ENCODE assay signal across 8 cellular contexts in the genomic region with DNA sequence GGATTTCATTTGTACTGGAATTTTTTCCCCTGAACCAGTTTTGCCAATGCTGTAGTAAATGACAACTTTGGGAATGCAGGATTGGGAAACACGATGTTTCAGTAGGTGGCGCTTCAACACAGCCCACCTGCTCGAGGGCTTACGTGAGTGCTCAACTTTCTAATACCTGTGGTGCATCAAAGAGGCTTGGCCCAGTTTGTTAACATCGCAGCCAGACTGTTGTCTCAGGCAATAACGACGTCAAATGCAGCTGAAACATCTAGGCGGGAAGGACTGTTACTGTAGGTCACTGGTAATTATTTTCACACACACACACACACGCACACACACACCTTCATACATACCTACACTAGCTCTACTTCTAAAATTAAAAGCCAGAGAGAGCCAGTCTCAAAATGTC.
DNase-seq lines count a peak whose midpoint lies in the region; ATAC-seq, FAIRE-seq and TF ChIP-seq lines count a peak whose summit lies in the region.

No MANE protein-coding gene starts in this region.

- DNase-seq in D721Med (ENCODE audit: insufficient read length, low spot score) (no peak), SK-N-MC (ENCODE audit: low read depth, low spot score) (peak; percentile 20), left ventricle myocardium inferior (no peak), ureter (ENCODE audit: low spot score) (peak; percentile 45), omental fat pad (ENCODE audit: low spot score) (no peak)
- DNase-seq in activated T-helper 2 cell treated with anti-CD3 and anti-CD28 coated beads, Interferon-gamma antibody, Interleukin-2, Interleukin-4, amounts not matched to agents 10 μg/mL and 5 μg/mL and 100 μg/mL, durations not matched to agents 14 hours and 24 hours and 36 hours (ENCODE audit: low spot score): no peak

- H3K9me3 Mint-ChIP-seq in activated T-helper 2 cell treated with anti-CD3 and anti-CD28 coated beads, Interferon-gamma antibody, Interleukin-2, Interleukin-4, amounts not matched to agents 10 μg/mL and 5 μg/mL and 100 μg/mL, durations not matched to agents 14 hours and 24 hours and 36 hours: no peaks in the 10 kb centered on the region

- peaks cover 4% of the 10 kb centered on the region for H3K27me3 ChIP-seq in left ventricle myocardium inferior (ENCODE audit: low read depth)

- H3K27me3 Mint-ChIP-seq in activated T-helper 2 cell treated with anti-CD3 and anti-CD28 coated beads, Interferon-gamma antibody, Interleukin-2, Interleukin-4, amounts not matched to agents 10 μg/mL and 5 μg/mL and 100 μg/mL, durations not matched to agents 14 hours and 24 hours and 36 hours (ENCODE audit: low read depth): no peaks in the 10 kb centered on the region

- H3K4me1 ChIP-seq in left ventricle myocardium inferior: no peaks in the 10 kb centered on the region

- no peak overlapping the region for H3K4me3 ChIP-seq in SK-N-MC
- no peak overlapping the region for H3K4me3 ChIP-seq in left ventricle myocardium inferior

- H3K36me3 ChIP-seq in SK-N-MC (ENCODE audit: insufficient read depth, low read length): no peaks in the 10 kb centered on the region
- H3K36me3 ChIP-seq in left ventricle myocardium inferior: no peaks in the 10 kb centered on the region

- no peak for FAIRE-seq in D721Med (lab: Jason Lieb, UNC)

- ATAC-seq in omental fat pad (ENCODE audit: low FRiP score) (no peak), HG03342 (IDR thresholded peaks at IDR 0.05; ENCODE audit: unreplicated experiment) (no peak)

- no peaks in the 10 kb centered on the region for H3K4me1 Mint-ChIP-seq in activated T-helper 2 cell treated with anti-CD3 and anti-CD28 coated beads, Interferon-gamma antibody, Interleukin-2, Interleukin-4, amounts not matched to agents 10 μg/mL and 5 μg/mL and 100 μg/mL, durations not matched to agents 14 hours and 24 hours and 36 hours (ENCODE audit: low read depth)

- intact Hi-C loops in left ventricle myocardium inferior (cut with micrococcal nuclease): loop anchor here (10.0 kb wide), 1 partner anchor 164 kb away; no protein-coding TSS in a partner anchor
- intact Hi-C loops in activated T-helper 2 cell treated with anti-CD3 and anti-CD28 coated beads, Interferon-gamma antibody, Interleukin-2, Interleukin-4, amounts not matched to agents 10 μg/mL and 5 μg/mL and 100 μg/mL, durations not matched to agents 14 hours and 24 hours and 36 hours (cut with micrococcal nuclease): no loop called here

- H3K9ac ChIP-seq in SK-N-MC (ENCODE audit: insufficient read length): no peak overlapping the region

- H3K9me3 ChIP-seq in SK-N-MC (ENCODE audit: low read depth, low read length) (no peaks in the 10 kb centered on the region), left ventricle myocardium inferior (replicated peaks) (no peaks in the 10 kb centered on the region)

- H3K27ac ChIP-seq in SK-N-MC: no peak overlapping the region
- H3K27ac ChIP-seq in left ventricle myocardium inferior (replicated peaks): no peak overlapping the region

- H3K36me3 Mint-ChIP-seq in activated T-helper 2 cell treated with anti-CD3 and anti-CD28 coated beads, Interferon-gamma antibody, Interleukin-2, Interleukin-4, amounts not matched to agents 10 μg/mL and 5 μg/mL and 100 μg/mL, durations not matched to agents 14 hours and 24 hours and 36 hours (ENCODE audit: low read depth): no peaks in the 10 kb centered on the region

- no peak overlapping the region for H3K27ac Mint-ChIP-seq in activated T-helper 2 cell treated with anti-CD3 and anti-CD28 coated beads, Interferon-gamma antibody, Interleukin-2, Interleukin-4, amounts not matched to agents 10 μg/mL and 5 μg/mL and 100 μg/mL, durations not matched to agents 14 hours and 24 hours and 36 hours

- no peak overlapping the region for H3K4me3 Mint-ChIP-seq in activated T-helper 2 cell treated with anti-CD3 and anti-CD28 coated beads, Interferon-gamma antibody, Interleukin-2, Interleukin-4, amounts not matched to agents 10 μg/mL and 5 μg/mL and 100 μg/mL, durations not matched to agents 14 hours and 24 hours and 36 hours (ENCODE audit: low read depth)

- TF ChIP-seq CTCF in D721Med (IDR thresholded peaks at IDR 0.05; ENCODE audit: insufficient read depth, missing control alignments) (peak; percentile 85), LNCAP (IDR thresholded peaks at IDR 0.05) (peak; percentile 71), left ventricle myocardium inferior (IDR thresholded peaks at IDR 0.05; ENCODE audit: borderline replicate concordance) (peak; percentile 62), omental fat pad (IDR thresholded peaks at IDR 0.05) (no peak)

Comparison
In these comparisons a context has a peak if more than half of its experiments do, and no peak if none do; other contexts are left out.
1. DNase-seq: peak in SK-N-MC (single experiment) and ureter (single experiment); none in D721Med (single experiment), left ventricle myocardium inferior (single experiment), activated T-helper 2 cell treated with anti-CD3 and anti-CD28 coated beads, Interferon-gamma antibody, Interleukin-2, Interleukin-4, amounts not matched to agents 10 μg/mL and 5 μg/mL and 100 μg/mL, durations not matched to agents 14 hours and 24 hours and 36 hours (single experiment) and omental fat pad (single experiment).
2. CTCF ChIP-seq: peak in D721Med (single experiment), LNCAP (single experiment) and left ventricle myocardium inferior (single experiment); none in omental fat pad (0 of 3).